2 cellular contexts compared by ENCODE assay signal in the genomic region with DNA sequence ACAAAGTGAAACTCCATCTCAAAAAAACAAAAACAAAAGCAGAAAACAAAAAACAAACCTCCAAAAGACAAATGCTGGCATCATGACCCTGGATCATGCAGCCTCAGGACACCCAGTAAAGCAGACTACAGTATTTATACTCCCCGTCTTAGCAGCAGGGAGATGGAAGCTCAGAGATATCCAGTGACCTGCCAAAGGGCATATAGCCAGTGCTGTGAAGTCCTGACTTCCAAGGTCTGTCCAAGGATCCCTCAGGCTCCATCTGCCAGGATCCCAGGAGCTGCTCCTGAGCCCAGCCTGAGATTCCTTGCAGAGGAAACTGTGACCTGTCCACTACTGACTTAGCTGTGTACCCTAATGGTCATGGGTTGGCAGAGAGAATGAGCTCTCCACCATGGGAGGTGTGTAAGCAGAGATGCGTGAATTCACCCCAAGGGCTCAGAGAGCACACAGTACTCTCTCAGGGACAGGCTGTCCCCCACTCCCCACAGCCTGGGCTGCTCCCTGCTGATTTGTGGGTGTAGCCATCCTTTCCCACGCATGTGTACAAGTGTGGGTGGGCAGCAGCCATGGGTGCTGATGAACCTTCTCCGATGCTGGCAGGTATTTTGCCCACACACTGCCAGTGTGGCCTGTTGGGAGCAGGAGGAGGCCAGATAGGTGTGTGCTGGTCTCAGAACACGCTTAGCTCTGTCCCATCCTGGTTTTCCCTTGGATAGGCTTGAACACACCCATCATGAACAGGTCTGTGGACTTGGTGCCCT.
TF ChIP-seq lines count a peak whose summit lies in the region.

No MANE protein-coding gene starts in this region.

TF ChIP-seq in HEK293, 187 proteins besides CTCF, POLR2A, EP300 and RAD21:
- TF ChIP-seq ZFHX2 (tag by site-specific recombination; conservative IDR thresholded peaks at IDR 0.05) (peak; percentile 54; the same call in 1 of the 2 replicates), ZNF140 (tag by site-specific recombination; IDR thresholded peaks at IDR 0.05) (no peak), EGR2 (tag by site-specific recombination; IDR thresholded peaks at IDR 0.05; ENCODE audit: low read depth) (peak; percentile 40; the same call in 1 of the 2 replicates)

TF ChIP-seq in H1, 55 proteins besides CTCF, POLR2A, EP300 and RAD21:
- TF ChIP-seq CHD1 (IDR thresholded peaks at IDR 0.05; ENCODE audit: low read depth, low read length) (no peak), KDM4A (IDR thresholded peaks at IDR 0.05; ENCODE audit: low read depth, low read length, severe bottlenecking) (no peak), CTBP2 (IDR thresholded peaks at IDR 0.05; ENCODE audit: borderline replicate concordance, insufficient read depth, insufficient read length, low read length) (no peak), BCL11A (IDR thresholded peaks at IDR 0.05; ENCODE audit: low read depth in 2 of 2, low read length in 2 of 2) (no peak), CEBPB (IDR thresholded peaks at IDR 0.05; ENCODE audit: low read depth, low read length) (no peak), EZH2 (IDR thresholded peaks at IDR 0.05; ENCODE audit: low read depth, low read length, severe bottlenecking) (no peak)
- TF ChIP-seq, protein P1, sequence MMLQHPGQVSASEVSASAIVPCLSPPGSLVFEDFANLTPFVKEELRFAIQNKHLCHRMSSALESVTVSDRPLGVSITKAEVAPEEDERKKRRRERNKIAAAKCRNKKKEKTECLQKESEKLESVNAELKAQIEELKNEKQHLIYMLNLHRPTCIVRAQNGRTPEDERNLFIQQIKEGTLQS (IDR thresholded peaks at IDR 0.05; ENCODE audit: insufficient read depth, low read depth, low read length), result no peak
